21 cellular contexts compared by ENCODE assay signal in genomic region chr2:137846993-137847392, GRCh38.
A peak's percentile ranks its signal among the peaks of the same experiment; 100 is the strongest.
DNase-seq lines count a peak whose midpoint lies in the region; ATAC-seq and TF ChIP-seq lines count a peak whose summit lies in the region.
"Had no signal": no experiment of that assay in that cellular context is flagged by ENCODE, and none has a peak within 500 bp of the region (broad histone marks: within the 10 kb centered on the region; RNA-seq: fewer than 3 reads in every experiment).

No MANE protein-coding gene starts in this region.

- H3K27me3 ChIP-seq in H9 (ENCODE audit: insufficient read depth, low read length) = no peaks in the 10 kb centered on the region
- H3K27me3 ChIP-seq in lower lobe of right lung (ENCODE audit: low read depth) = no peaks in the 10 kb centered on the region
- H3K27me3 ChIP-seq: BLaER1 had no signal

- H3K4ac ChIP-seq in H9 (ENCODE audit: low read depth, low read length) = no peak overlapping the region

- no peak overlapping the region for H3T11ph ChIP-seq in H9 (ENCODE audit: low read length)

- intact Hi-C loops in lower lobe of right lung (cut with DNase I) = no loop called here

- H4K20me1 ChIP-seq in H9 (ENCODE audit: control insufficient read depth, insufficient read depth, insufficient read length) = no peaks in the 10 kb centered on the region
- H4K20me1 ChIP-seq: BLaER1 had no signal

- H2BK20ac ChIP-seq in H9 (ENCODE audit: low read depth, low read length, poor library complexity, severe bottlenecking) = no peak overlapping the region

- no peak overlapping the region for H4K91ac ChIP-seq in H9 (ENCODE audit: insufficient read length, low read depth, low read length)

- no CpG with 5 or more reads among the region's 2 CpGs for WGBS in H9 (ENCODE audit: extremely low coverage, insufficient read length, low lambda C conversion rate)

- no peak overlapping the region for H2BK15ac ChIP-seq in H9 (ENCODE audit: low read depth, low read length)

- no peak overlapping the region for H3K14ac ChIP-seq in H9 (ENCODE audit: insufficient read depth, low read length)

- H3K9me3 ChIP-seq in H9 (ENCODE audit: control insufficient read depth, low read depth, low read length) (no peaks in the 10 kb centered on the region), lower lobe of right lung (no peaks in the 10 kb centered on the region)

- H3K9me3 Mint-ChIP-seq in H9 (peaks cover 12 to 15% of the 10 kb centered on the region in 2 experiments), type B pancreatic cell (peaks cover 5% of the 10 kb centered on the region)
- H3K9me3 Mint-ChIP-seq: CD4-positive, alpha-beta T cell had no signal

- H3K23ac ChIP-seq in H9 (ENCODE audit: insufficient read length, low read depth, low read length) = no peak overlapping the region

- H2BK12ac ChIP-seq in H9 (ENCODE audit: insufficient read length, low read depth, low read length) = no peak overlapping the region

- DNase-seq in H9 = no peak
- peak; percentile 8 for DNase-seq in RWPE1 (ENCODE audit: low spot score)
- no peak for DNase-seq in type B pancreatic cell (ENCODE audit: extremely low spot score, unreplicated experiment)
- no peak for DNase-seq in activated T-cell treated with anti-CD3 and anti-CD28 coated beads, Interleukin-2, amount 50 U/mL, for 48 hours
- DNase-seq in lower lobe of right lung = no peak
- DNase-seq in HK-2 (ENCODE audit: unreplicated experiment) = no peak
- DNase-seq: CD4-positive, alpha-beta T cell; COR-L47; DND-41; HCEC 1CT; Kasumi-1; NCI-H1694; NCI-H2081; NCI-H2171; NCI-H524 treated with DMSO at 0.1 percent for 48 hours; NCI-H82; SHP77; SW 1271 had no signal

- H3K4me1 ChIP-seq in H9 (ENCODE audit: insufficient read depth, low read length) = no peaks in the 10 kb centered on the region; the same call in 1 of the 2 replicates
- no peaks in the 10 kb centered on the region for H3K4me1 ChIP-seq in lower lobe of right lung
- H3K4me1 ChIP-seq: BLaER1 had no signal

- no peak overlapping the region for H3K4me3 Mint-ChIP-seq in H9
- peak overlapping the region; percentile 62 for H3K4me3 Mint-ChIP-seq in type B pancreatic cell
- H3K4me3 Mint-ChIP-seq: CD4-positive, alpha-beta T cell had no signal

- no peaks in the 10 kb centered on the region for H3K27me3 Mint-ChIP-seq in H9 (ENCODE audit: low read depth)
- no peaks in the 10 kb centered on the region for H3K27me3 Mint-ChIP-seq in type B pancreatic cell

- no peaks in the 10 kb centered on the region for H3K23me2 ChIP-seq in H9 (ENCODE audit: insufficient read length, low read depth, low read length, poor library complexity, severe bottlenecking)

- H3K56ac ChIP-seq in H9 (ENCODE audit: insufficient read length, low read depth, low read length) = no peak overlapping the region

- no peaks in the 10 kb centered on the region for H3K36me3 ChIP-seq in lower lobe of right lung
- H3K36me3 ChIP-seq: BLaER1 had no signal

- no peak overlapping the region for H2AFZ ChIP-seq in H9 (ENCODE audit: low read length)

- no peak overlapping the region for H4K5ac ChIP-seq in H9 (ENCODE audit: insufficient read length, low read depth, low read length)

- no peak overlapping the region for H3K9ac ChIP-seq in H9 (ENCODE audit: extremely low read depth, insufficient read length, low read length)
- H3K9ac ChIP-seq: BLaER1 had no signal

- POLR2A ChIA-PET in RWPE1 (lab: Yijun Ruan, JAX; ENCODE audit: low non-redundant PET) = no interaction called here

- no peak overlapping the region for H3K18ac ChIP-seq in H9 (ENCODE audit: insufficient read length, low read depth, low read length)

- peak; percentile 82 for ATAC-seq in esophagus mucosa
- no peak for ATAC-seq in lower lobe of right lung

- no peak overlapping the region for H3K4me2 ChIP-seq in H9 (ENCODE audit: insufficient read depth, insufficient read length, low read length)
- H3K4me2 ChIP-seq: BLaER1 had no signal

- H3K79me2 ChIP-seq in H9 (ENCODE audit: insufficient read depth, low read length) = no peaks in the 10 kb centered on the region

- H2BK120ac ChIP-seq in H9 (ENCODE audit: low read depth, low read length, poor library complexity, severe bottlenecking) = no peak overlapping the region

- peak overlapping the region in 2 of 3 experiments; percentile 17 to 70; a peak in 4 of 7 replicates for H3K27ac Mint-ChIP-seq in H9
- peak overlapping the region; percentile 88 for H3K27ac Mint-ChIP-seq in type B pancreatic cell
- H3K27ac Mint-ChIP-seq: CD4-positive, alpha-beta T cell had no signal

- H3K27ac ChIP-seq in H9 (ENCODE audit: insufficient read length, low read depth, low read length) (no peak overlapping the region), RWPE1 (no peak overlapping the region), lower lobe of right lung (no peak overlapping the region)
- H3K27ac ChIP-seq: BLaER1, SK-N-MC had no signal

- H2AK5ac ChIP-seq in H9 (ENCODE audit: insufficient read length, low read length) = no peak overlapping the region

- no peak overlapping the region for H3K4me3 ChIP-seq in lower lobe of right lung
- H3K4me3 ChIP-seq: BLaER1, SK-N-MC had no signal

- CTCF ChIA-PET in RWPE1 (lab: Yijun Ruan, JAX) = no interaction called here

- H3K4me1 Mint-ChIP-seq in H9 (peaks cover 17% of the 10 kb centered on the region in 2 experiments), type B pancreatic cell (ENCODE audit: unreplicated experiment) (no peaks in the 10 kb centered on the region)

- TF ChIP-seq CTCF in H9 (conservative IDR thresholded peaks at IDR 0.05) (no peak), RWPE1 (conservative IDR thresholded peaks at IDR 0.05; ENCODE audit: low read depth) (no peak), type B pancreatic cell (conservative IDR thresholded peaks at IDR 0.05) (no peak), lower lobe of right lung (IDR thresholded peaks at IDR 0.05) (no peak)

- no peak overlapping the region for H2BK5ac ChIP-seq in H9 (ENCODE audit: insufficient read length, low read length)

- no peak overlapping the region for H4K8ac ChIP-seq in H9 (replicated peaks; ENCODE audit: insufficient read length, low read depth, low read length)

- no peaks in the 10 kb centered on the region for H3K79me1 ChIP-seq in H9 (ENCODE audit: insufficient read depth, low read depth, low read length, poor library complexity, severe bottlenecking)

- H3K36me3 Mint-ChIP-seq in H9 (ENCODE audit: insufficient read depth in 1 of 3, low read depth in 3 of 3) = peaks cover under 1 to 10% (median 3%) of the 10 kb centered on the region in 3 experiments; a peak in 4 of 7 replicates
- no peaks in the 10 kb centered on the region for H3K36me3 Mint-ChIP-seq in type B pancreatic cell
